Comparison of ENCODE assay signal across 1 cellular context in the genomic region with DNA sequence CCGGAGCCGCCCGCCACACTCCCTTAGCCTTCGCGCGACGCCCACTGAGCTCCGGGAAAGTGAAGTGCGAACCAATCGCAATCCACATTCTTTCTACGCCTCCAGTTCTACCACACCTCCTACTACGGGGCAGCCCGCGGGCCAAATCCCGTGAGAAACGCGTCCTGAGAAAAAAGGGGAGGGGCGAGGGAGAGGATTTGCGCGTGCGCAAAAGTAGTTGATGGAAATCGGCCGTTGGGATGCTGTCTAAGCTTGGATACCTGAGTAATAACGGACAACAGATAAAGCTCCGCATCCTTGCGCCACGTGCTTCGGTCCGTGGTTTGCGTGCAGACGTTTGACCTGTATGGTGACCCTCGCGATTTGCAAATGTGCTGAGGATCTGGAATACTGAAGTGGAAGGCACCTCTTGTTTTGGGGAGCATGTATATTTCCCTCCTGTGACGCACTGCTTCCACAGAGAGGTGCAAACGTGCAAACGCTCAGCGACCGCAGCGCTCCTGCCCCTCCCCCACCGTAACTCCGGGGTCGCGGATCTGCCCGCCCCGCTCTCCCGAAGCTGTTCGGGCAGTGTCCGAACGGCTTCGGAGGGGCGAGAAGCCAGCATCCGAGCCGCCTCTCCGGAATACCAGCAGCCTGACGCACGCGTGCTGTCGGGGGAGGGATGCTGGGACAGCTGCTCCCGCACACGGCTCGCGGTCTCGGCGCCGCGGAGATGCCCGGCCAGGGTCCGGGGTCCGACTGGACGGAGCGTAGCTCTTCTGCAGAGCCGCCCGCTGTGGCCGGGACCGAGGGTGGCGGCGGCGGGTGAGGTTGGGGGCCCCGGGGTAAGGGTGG.
TF ChIP-seq lines count a peak whose summit lies in the region.

Gene FAM216A (plus strand): TSS at position 634 of the 837 bp plus-strand sequence. CDS start 31 bp downstream, at position 665.
Gene GPN3 (minus strand): TSS at position 46 of the 837 bp plus-strand sequence. CDS start 54 bp downstream, outside the sequence.

TF ChIP-seq in A549, 52 proteins besides CTCF, POLR2A, EP300 and RAD21 (continued from another document):
- TF ChIP-seq KDM5A (IDR thresholded peaks at IDR 0.05): 0 out of 2 replicates have a peak, but pooled peaks have one; percentile 20
- no peak for TF ChIP-seq ZC3H11A (IDR thresholded peaks at IDR 0.05)
- TF ChIP-seq TP53 (CRISPR knock-in tag; IDR thresholded peaks at IDR 0.05): no peak
- no peak for TF ChIP-seq RARB (CRISPR knock-in tag; IDR thresholded peaks at IDR 0.05)
- peak; percentile 70 to 71 for TF ChIP-seq JUN (IDR thresholded peaks at IDR 0.05)
- TF ChIP-seq HOXB13 (CRISPR knock-in tag; IDR thresholded peaks at IDR 0.05; ENCODE audit: low read depth): no peak
- no peak for TF ChIP-seq CBX8 (IDR thresholded peaks at IDR 0.05)
- TF ChIP-seq MAFK (IDR thresholded peaks at IDR 0.05; ENCODE audit: partially characterized antibody): no peak
- TF ChIP-seq GATA3 (IDR thresholded peaks at IDR 0.05; ENCODE audit: borderline replicate concordance): peak; percentile 58
- no peak for TF ChIP-seq ZSCAN20 (CRISPR knock-in tag; IDR thresholded peaks at IDR 0.05)
- no peak for TF ChIP-seq NR3C1 (IDR thresholded peaks at IDR 0.05)
- TF ChIP-seq EHF (CRISPR knock-in tag; IDR thresholded peaks at IDR 0.05): 0 out of 2 replicates have a peak, but pooled peaks have one; percentile 9
- TF ChIP-seq, protein P1, sequence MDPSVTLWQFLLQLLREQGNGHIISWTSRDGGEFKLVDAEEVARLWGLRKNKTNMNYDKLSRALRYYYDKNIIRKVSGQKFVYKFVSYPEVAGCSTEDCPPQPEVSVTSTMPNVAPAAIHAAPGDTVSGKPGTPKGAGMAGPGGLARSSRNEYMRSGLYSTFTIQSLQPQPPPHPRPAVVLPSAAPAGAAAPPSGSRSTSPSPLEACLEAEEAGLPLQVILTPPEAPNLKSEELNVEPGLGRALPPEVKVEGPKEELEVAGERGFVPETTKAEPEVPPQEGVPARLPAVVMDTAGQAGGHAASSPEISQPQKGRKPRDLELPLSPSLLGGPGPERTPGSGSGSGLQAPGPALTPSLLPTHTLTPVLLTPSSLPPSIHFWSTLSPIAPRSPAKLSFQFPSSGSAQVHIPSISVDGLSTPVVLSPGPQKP (IDR thresholded peaks at IDR 0.05; ENCODE audit: low read depth, low read length): no peak
- no peak for TF ChIP-seq POLR2AphosphoS2 (conservative IDR thresholded peaks at IDR 0.05; ENCODE audit: low read length)
- no peak for TF ChIP-seq NPAS2 (CRISPR knock-in tag; IDR thresholded peaks at IDR 0.05; ENCODE audit: borderline replicate concordance)
- no peak for TF ChIP-seq HEYL (CRISPR knock-in tag; IDR thresholded peaks at IDR 0.05)
- TF ChIP-seq NFE2L2 (conservative IDR thresholded peaks at IDR 0.05; ENCODE audit: low read length): no peak
- 0 out of 2 replicates have a peak, but pooled peaks have one; percentile 42 for TF ChIP-seq FOXS1 (CRISPR knock-in tag; IDR thresholded peaks at IDR 0.05)
- TF ChIP-seq CEBPB (IDR thresholded peaks at IDR 0.05): no peak
- no peak for TF ChIP-seq HOXA7 (CRISPR knock-in tag; IDR thresholded peaks at IDR 0.05)
- no peak; the same call in 1 of the 2 replicates for TF ChIP-seq HMGXB4 (CRISPR knock-in tag; IDR thresholded peaks at IDR 0.05; ENCODE audit: borderline replicate concordance)
- no peak for TF ChIP-seq EHMT2 (IDR thresholded peaks at IDR 0.05; ENCODE audit: low read depth)
- peak; percentile 65 for TF ChIP-seq USF2 (IDR thresholded peaks at IDR 0.05)
- no peak for TF ChIP-seq RCOR1 (IDR thresholded peaks at IDR 0.05; ENCODE audit: low read depth, low read length)
- TF ChIP-seq FOSL2 (IDR thresholded peaks at IDR 0.05): no peak
- peak; percentile 33 for TF ChIP-seq FOSL2 (CRISPR knock-in tag; IDR thresholded peaks at IDR 0.05)
- no peak for TF ChIP-seq ZNF302 (CRISPR knock-in tag; IDR thresholded peaks at IDR 0.05)
- no peak for TF ChIP-seq SREBF2 (IDR thresholded peaks at IDR 0.05)
- TF ChIP-seq KDM1A (IDR thresholded peaks at IDR 0.05; ENCODE audit: low read depth): no peak
- TF ChIP-seq ZFP36 (IDR thresholded peaks at IDR 0.05; ENCODE audit: borderline replicate concordance, partially characterized antibody): no peak
- TF ChIP-seq HOXB5 (CRISPR knock-in tag; IDR thresholded peaks at IDR 0.05): no peak
- no peak for TF ChIP-seq SMC3 (IDR thresholded peaks at IDR 0.05)
- TF ChIP-seq, protein P2, sequence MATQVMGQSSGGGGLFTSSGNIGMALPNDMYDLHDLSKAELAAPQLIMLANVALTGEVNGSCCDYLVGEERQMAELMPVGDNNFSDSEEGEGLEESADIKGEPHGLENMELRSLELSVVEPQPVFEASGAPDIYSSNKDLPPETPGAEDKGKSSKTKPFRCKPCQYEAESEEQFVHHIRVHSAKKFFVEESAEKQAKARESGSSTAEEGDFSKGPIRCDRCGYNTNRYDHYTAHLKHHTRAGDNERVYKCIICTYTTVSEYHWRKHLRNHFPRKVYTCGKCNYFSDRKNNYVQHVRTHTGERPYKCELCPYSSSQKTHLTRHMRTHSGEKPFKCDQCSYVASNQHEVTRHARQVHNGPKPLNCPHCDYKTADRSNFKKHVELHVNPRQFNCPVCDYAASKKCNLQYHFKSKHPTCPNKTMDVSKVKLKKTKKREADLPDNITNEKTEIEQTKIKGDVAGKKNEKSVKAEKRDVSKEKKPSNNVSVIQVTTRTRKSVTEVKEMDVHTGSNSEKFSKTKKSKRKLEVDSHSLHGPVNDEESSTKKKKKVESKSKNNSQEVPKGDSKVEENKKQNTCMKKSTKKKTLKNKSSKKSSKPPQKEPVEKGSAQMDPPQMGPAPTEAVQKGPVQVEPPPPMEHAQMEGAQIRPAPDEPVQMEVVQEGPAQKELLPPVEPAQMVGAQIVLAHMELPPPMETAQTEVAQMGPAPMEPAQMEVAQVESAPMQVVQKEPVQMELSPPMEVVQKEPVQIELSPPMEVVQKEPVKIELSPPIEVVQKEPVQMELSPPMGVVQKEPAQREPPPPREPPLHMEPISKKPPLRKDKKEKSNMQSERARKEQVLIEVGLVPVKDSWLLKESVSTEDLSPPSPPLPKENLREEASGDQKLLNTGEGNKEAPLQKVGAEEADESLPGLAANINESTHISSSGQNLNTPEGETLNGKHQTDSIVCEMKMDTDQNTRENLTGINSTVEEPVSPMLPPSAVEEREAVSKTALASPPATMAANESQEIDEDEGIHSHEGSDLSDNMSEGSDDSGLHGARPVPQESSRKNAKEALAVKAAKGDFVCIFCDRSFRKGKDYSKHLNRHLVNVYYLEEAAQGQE (IDR thresholded peaks at IDR 0.05): peak; percentile 76
- no peak for TF ChIP-seq BHLHE40 (IDR thresholded peaks at IDR 0.05; ENCODE audit: low read depth, low read length)
- 0 out of 2 replicates have a peak, but pooled peaks have one; percentile 81 for TF ChIP-seq E2F6 (IDR thresholded peaks at IDR 0.05; ENCODE audit: borderline replicate concordance, low read depth)
- TF ChIP-seq ESRRA (IDR thresholded peaks at IDR 0.05; ENCODE audit: borderline replicate concordance, low read length): no peak
- TF ChIP-seq RNF2 (IDR thresholded peaks at IDR 0.05; ENCODE audit: borderline replicate concordance, low read depth): no peak; the same call in 1 of the 2 replicates
- TF ChIP-seq FOSB (CRISPR knock-in tag; IDR thresholded peaks at IDR 0.05): peak; percentile 78
- TF ChIP-seq, protein P3, sequence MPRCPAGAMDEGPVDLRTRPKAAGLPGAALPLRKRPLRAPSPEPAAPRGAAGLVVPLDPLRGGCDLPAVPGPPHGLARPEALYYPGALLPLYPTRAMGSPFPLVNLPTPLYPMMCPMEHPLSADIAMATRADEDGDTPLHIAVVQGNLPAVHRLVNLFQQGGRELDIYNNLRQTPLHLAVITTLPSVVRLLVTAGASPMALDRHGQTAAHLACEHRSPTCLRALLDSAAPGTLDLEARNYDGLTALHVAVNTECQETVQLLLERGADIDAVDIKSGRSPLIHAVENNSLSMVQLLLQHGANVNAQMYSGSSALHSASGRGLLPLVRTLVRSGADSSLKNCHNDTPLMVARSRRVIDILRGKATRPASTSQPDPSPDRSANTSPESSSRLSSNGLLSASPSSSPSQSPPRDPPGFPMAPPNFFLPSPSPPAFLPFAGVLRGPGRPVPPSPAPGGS (IDR thresholded peaks at IDR 0.05): peak; percentile 54; the same call in 1 of the 3 replicates
- TF ChIP-seq JUNB (IDR thresholded peaks at IDR 0.05): no peak
- TF ChIP-seq CHD2 (IDR thresholded peaks at IDR 0.05; ENCODE audit: low read length, partially characterized antibody): peak; percentile 87
- peak; percentile 65 for TF ChIP-seq MYC (IDR thresholded peaks at IDR 0.05; ENCODE audit: borderline replicate concordance, low read length)
- TF ChIP-seq, protein P4, sequence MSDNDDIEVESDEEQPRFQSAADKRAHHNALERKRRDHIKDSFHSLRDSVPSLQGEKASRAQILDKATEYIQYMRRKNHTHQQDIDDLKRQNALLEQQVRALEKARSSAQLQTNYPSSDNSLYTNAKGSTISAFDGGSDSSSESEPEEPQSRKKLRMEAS (IDR thresholded peaks at IDR 0.05): peak; percentile 99
- no peak for TF ChIP-seq TFCP2L1 (CRISPR knock-in tag; IDR thresholded peaks at IDR 0.05)
- TF ChIP-seq, protein P5, sequence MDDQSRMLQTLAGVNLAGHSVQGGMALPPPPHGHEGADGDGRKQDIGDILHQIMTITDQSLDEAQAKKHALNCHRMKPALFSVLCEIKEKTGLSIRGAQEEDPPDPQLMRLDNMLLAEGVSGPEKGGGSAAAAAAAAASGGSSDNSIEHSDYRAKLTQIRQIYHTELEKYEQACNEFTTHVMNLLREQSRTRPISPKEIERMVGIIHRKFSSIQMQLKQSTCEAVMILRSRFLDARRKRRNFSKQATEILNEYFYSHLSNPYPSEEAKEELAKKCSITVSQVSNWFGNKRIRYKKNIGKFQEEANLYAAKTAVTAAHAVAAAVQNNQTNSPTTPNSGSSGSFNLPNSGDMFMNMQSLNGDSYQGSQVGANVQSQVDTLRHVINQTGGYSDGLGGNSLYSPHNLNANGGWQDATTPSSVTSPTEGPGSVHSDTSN (IDR thresholded peaks at IDR 0.05): 0 out of 2 replicates have a peak, but pooled peaks have one; percentile 39
